8 cellular contexts compared by ENCODE assay signal in the genomic region with DNA sequence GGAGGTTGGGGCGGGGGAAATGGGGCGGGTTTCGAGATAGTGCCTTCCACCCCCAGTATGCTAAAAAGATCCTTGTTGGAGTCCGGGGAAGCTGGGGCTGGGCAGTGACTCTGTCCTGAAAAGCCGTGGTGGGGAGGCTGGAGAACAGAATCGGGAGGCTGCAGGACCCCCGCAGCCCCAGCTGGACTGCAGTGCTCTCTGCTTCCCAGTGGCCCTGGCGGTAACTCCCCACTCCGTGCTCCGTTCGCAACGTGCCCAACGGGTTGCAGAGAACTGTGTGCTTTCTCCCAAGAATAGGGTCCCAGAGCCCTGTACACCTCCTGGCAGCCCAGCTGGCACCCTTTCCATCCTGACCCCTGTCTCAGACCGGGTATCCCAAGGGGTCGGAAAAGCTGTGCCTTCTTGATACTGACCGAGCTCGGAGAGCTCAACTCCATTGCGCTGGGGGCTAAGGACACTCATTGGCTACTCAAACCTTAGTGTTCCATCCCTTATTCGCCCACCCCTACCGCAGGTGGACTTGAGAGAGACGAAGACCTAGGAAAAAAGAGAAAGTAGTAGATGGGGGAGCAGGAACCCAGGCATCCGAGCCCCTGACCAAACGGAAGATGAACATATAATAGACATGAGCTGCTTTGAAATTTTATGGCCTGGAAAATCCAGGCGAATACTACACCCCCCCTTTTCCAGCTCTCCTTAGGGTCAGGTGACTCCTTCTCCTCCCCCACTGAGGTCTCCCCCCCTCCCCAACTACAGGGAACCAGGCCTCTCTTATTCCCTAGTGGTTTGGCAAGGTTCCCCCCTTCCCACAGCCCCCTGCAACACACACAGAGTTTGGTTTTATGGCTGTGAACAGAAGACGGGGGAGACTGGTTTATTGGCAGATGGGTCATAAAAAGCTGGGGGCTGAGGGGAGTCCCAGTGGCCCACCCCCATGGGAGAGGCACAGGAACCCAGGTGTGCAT. TPM values are rescaled to one million over a fixed set of nuclear protein-coding genes. Genes with fewer than 3 reads are reported as not detected.
DNase-seq lines count a peak whose midpoint lies in the region; ATAC-seq and TF ChIP-seq lines count a peak whose summit lies in the region.

No MANE protein-coding gene starts in this region.

- H3K4me1 ChIP-seq in MM.1S (ENCODE audit: low read length) (peaks cover 6% of the 10 kb centered on the region; the same call in 1 of the 2 replicates), mucosa of stomach (ENCODE audit: control insufficient read depth, insufficient read depth, low read length) (peaks cover 13% of the 10 kb centered on the region)

- H3K27me3 ChIP-seq in MM.1S (replicated peaks; ENCODE audit: insufficient read depth, low read length) (0 out of 2 replicates have a peak, but pooled peaks cover 4% of the 10 kb centered on the region), mucosa of stomach (ENCODE audit: control insufficient read depth, insufficient read depth, low read length) (peaks cover 21% of the 10 kb centered on the region)

- H3K9me3 ChIP-seq in MM.1S (replicated peaks; ENCODE audit: insufficient read depth, low read length) = no peaks in the 10 kb centered on the region
- no peaks in the 10 kb centered on the region for H3K9me3 ChIP-seq in mucosa of stomach (ENCODE audit: control insufficient read depth, low read length)

- H2AFZ ChIP-seq in MM.1S (ENCODE audit: low read length) = peak overlapping the region; percentile 94

- ATAC-seq in GM21381 (IDR thresholded peaks at IDR 0.05; ENCODE audit: unreplicated experiment) (no peak), GM18861 (IDR thresholded peaks at IDR 0.05; ENCODE audit: unreplicated experiment) (no peak)

- no peaks in the 10 kb centered on the region; the same call in none of the 2 replicates for H3F3A ChIP-seq in MM.1S (ENCODE audit: insufficient read depth, low read length)

- H3K79me2 ChIP-seq in MM.1S (ENCODE audit: low read length) = no peaks in the 10 kb centered on the region

- H3K4me2 ChIP-seq in MM.1S (ENCODE audit: low read depth, low read length) = peak overlapping the region; percentile 98

- TF ChIP-seq CTCF in MM.1S (IDR thresholded peaks at IDR 0.05; ENCODE audit: low read length) = no peak

- no peaks in the 10 kb centered on the region for H3K36me3 ChIP-seq in MM.1S (replicated peaks; ENCODE audit: insufficient read depth, low read length)
- H3K36me3 ChIP-seq in mucosa of stomach (ENCODE audit: control insufficient read depth, insufficient read depth, low read length) = no peaks in the 10 kb centered on the region

- no peaks in the 10 kb centered on the region for H4K20me1 ChIP-seq in MM.1S (ENCODE audit: insufficient read depth, low read length)

- DNase-seq in GM03348 (ENCODE audit: low spot score) = peak; percentile 38
- no peak for DNase-seq in MM.1S
- no peak for DNase-seq in activated effector memory CD4-positive, alpha-beta T cell treated with anti-CD3 and anti-CD28 coated beads, Interleukin-2, amount 50 U/mL, for 16 hours
- no peak for DNase-seq in HT-29 (ENCODE audit: low spot score)

- no peak overlapping the region for H3K27ac ChIP-seq in MM.1S (ENCODE audit: low read length)
- peak overlapping the region; percentile 29 for H3K27ac ChIP-seq in cingulate gyrus (ENCODE audit: low read depth, low read length)

- no peaks in the 10 kb centered on the region for H3K9me2 ChIP-seq in MM.1S (replicated peaks; ENCODE audit: insufficient read depth, low read length)

- peak overlapping the region; percentile 48; the same call in 1 of the 2 replicates for H3K9ac ChIP-seq in MM.1S (ENCODE audit: low read length)
- H3K9ac ChIP-seq in mucosa of stomach (ENCODE audit: low read length) = peak overlapping the region; percentile 43

- H3K4me3 ChIP-seq in MM.1S (ENCODE audit: low read length) (peak overlapping the region; percentile 90), mucosa of stomach (ENCODE audit: low read length) (no peak overlapping the region)

RNA-seq across cellular contexts. Expression of gene GDF11, which starts 1.3 kb away (rescaled TPM):
- total RNA-seq in HT-29 (2014; rRNA removed; shearing (Covaris generic)) = 2.0 and 3.8 TPM in 2 replicates

RNA-seq across cellular contexts. Expression of gene CD63, which starts 15.4 kb away (rescaled TPM):
- total RNA-seq in HT-29 (2014; rRNA removed; shearing (Covaris generic)) = 867 and 895 TPM in 2 replicates

RNA-seq across cellular contexts. Expression of gene RDH5, which starts 24.1 kb away (rescaled TPM):
- 5.3 and 5.7 TPM in 2 replicates for total RNA-seq in HT-29 (2014; rRNA removed; shearing (Covaris generic))

RNA-seq across cellular contexts. Expression of gene BLOC1S1, which starts 28.4 kb away (rescaled TPM):
- total RNA-seq in HT-29 (2014; rRNA removed; shearing (Covaris generic)) = 165 and 169 TPM in 2 replicates

RNA-seq across cellular contexts. Expression of gene ITGA7, which starts 36.5 kb away (rescaled TPM):
- total RNA-seq in HT-29 (2014; rRNA removed; shearing (Covaris generic)) = 4.6 and 4.7 TPM in 2 replicates
